In genomic region chr15:101127503-101128076, GRCh38 we compare ENCODE assay signal across 8 cellular contexts.
DNase-seq lines count a peak whose midpoint lies in the region; ATAC-seq and TF ChIP-seq lines count a peak whose summit lies in the region.

No MANE protein-coding gene starts in this region.

- intact Hi-C loops in aorta (cut with DNase I) = loop anchor here (1.0 to 5.0 kb wide), 2 partner anchors 40 kb away; no protein-coding TSS in a partner anchor

- peaks cover 67% of the 10 kb centered on the region for H3K4me1 Mint-ChIP-seq in activated T-cell treated with anti-CD3 and anti-CD28 coated beads, Interleukin-2, amount 50 U/mL, for 24 hours (ENCODE audit: low read depth)

- peak; percentile 96 for DNase-seq in AG10803 (ENCODE audit: low read depth)
- DNase-seq in NCI-H69 (lab: John Stamatoyannopoulos, UW) = peak; percentile 98
- peak; percentile 75 for DNase-seq in activated T-cell treated with anti-CD3 and anti-CD28 coated beads, Interleukin-2, amount 50 U/mL, for 24 hours
- DNase-seq in fibroblast of pulmonary artery (ENCODE audit: low read depth) = peak; percentile 96
- peak; percentile 61 for DNase-seq in pons (ENCODE audit: low spot score)
- peak; percentile 91 for DNase-seq in aorta

- no peaks in the 10 kb centered on the region for H3K27me3 Mint-ChIP-seq in activated T-cell treated with anti-CD3 and anti-CD28 coated beads, Interleukin-2, amount 50 U/mL, for 24 hours

- ATAC-seq in HG03159 (IDR thresholded peaks at IDR 0.05; ENCODE audit: unreplicated experiment) (peak; percentile 73), aorta (ENCODE audit: low FRiP score) (peak; percentile 93)

- no peak overlapping the region for H3K4me3 ChIP-seq in AG10803 (ENCODE audit: low read length)
- H3K4me3 ChIP-seq in fibroblast of pulmonary artery (replicated peaks; ENCODE audit: low read depth, low read length) = peak overlapping the region; percentile 6
- H3K4me3 ChIP-seq in aorta (ENCODE audit: low read length in 2 of 2) = no peak overlapping the region

- TF ChIP-seq POLR2A in GM19099 (IDR thresholded peaks at IDR 0.05; ENCODE audit: extremely low read depth, insufficient read length, low read depth) = peak; percentile 36

- H3K9me3 Mint-ChIP-seq in activated T-cell treated with anti-CD3 and anti-CD28 coated beads, Interleukin-2, amount 50 U/mL, for 24 hours = peaks cover 8% of the 10 kb centered on the region

- H3K4me3 Mint-ChIP-seq in activated T-cell treated with anti-CD3 and anti-CD28 coated beads, Interleukin-2, amount 50 U/mL, for 24 hours = peak overlapping the region; percentile 46

- no peaks in the 10 kb centered on the region for H3K9me3 ChIP-seq in aorta (ENCODE audit: control insufficient read depth, low read length)

- WGBS in aorta, 2 donors = 0 to 3% methylated on average over 13 of the region's 13 CpGs

- TF ChIP-seq CTCF in AG10803 (conservative IDR thresholded peaks at IDR 0.05; ENCODE audit: low read length) (no peak), fibroblast of pulmonary artery (IDR thresholded peaks at IDR 0.05; ENCODE audit: low read length, missing control alignments) (no peak)

- H3K4me1 ChIP-seq in aorta (ENCODE audit: control insufficient read depth in 1 of 2, insufficient read depth in 2 of 2, low read length in 2 of 2) = no peaks in the 10 kb centered on the region

- H3K27ac Mint-ChIP-seq in activated T-cell treated with anti-CD3 and anti-CD28 coated beads, Interleukin-2, amount 50 U/mL, for 24 hours = peak overlapping the region; percentile 97

- peak overlapping the region; percentile 89 to 97 for H3K27ac ChIP-seq in aorta (ENCODE audit: low read depth in 1 of 2, low read length in 2 of 2)

- no peaks in the 10 kb centered on the region for H3K36me3 Mint-ChIP-seq in activated T-cell treated with anti-CD3 and anti-CD28 coated beads, Interleukin-2, amount 50 U/mL, for 24 hours (ENCODE audit: low read depth)

- H3K27me3 ChIP-seq in aorta (ENCODE audit: control insufficient read depth in 1 of 2, insufficient read depth in 2 of 2, low read length in 1 of 2) = no peaks in the 10 kb centered on the region

- H3K36me3 ChIP-seq in aorta (ENCODE audit: control insufficient read depth in 1 of 2, insufficient read depth in 2 of 2, low read length in 1 of 2) = no peaks in the 10 kb centered on the region
